8 cellular contexts compared by ENCODE assay signal in the genomic region with DNA sequence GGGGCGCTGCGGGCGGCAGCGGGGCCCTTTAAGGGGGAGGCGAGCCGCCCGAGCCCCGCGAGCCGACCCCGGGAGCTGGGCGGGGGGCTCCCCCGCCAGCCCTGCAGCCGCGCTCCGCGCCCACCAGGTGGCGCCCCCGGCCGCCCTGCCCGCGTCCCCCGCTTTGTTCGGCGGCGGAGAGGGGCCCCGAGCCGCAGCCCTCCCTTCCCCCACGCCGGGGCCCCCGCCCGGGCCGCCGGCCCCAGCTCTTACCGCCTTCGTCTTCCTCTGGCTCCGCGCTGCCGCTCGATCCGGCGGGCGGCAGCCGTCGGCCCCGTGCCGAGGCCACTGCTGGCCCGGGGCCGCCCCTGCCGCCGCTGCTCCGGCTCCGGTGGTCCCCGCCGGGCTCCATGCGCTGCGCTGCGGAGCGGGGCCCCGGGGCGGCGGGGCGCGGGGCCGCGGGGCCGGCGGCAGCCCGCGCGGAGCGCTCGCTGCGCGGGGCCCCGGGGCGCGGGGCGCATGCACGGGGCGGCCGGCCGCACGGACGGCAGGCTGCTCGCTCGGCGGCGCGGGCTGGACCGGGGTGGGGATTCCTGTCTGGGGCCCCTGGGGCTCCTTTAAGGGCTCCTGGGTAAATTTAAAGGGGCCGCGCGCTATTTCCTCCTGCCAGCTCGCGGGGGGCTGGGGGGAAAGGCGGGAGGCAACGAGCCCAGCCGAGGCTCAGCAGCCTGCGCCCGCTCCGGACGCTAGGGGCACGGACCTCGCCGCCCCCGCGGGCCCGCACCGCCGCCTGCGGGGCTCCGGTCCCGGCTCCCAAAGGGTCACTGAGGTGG. TPM values are rescaled to one million over a fixed set of nuclear protein-coding genes. Genes with fewer than 3 reads are reported as not detected.
DNase-seq lines count a peak whose midpoint lies in the region; ATAC-seq and TF ChIP-seq lines count a peak whose summit lies in the region.

ZFTA (minus strand) TSS at position 544 of the 812 bp plus-strand sequence; CDS start at position 391, 153 bp downstream.

- H3K27me3 Mint-ChIP-seq in activated naive CD4-positive, alpha-beta T cell treated with anti-CD3 and anti-CD28 coated beads for 36 hours (ENCODE audit: low read depth): peaks cover 12% of the 10 kb centered on the region

- peak within 1 kb of the TSS; percentile 65 for H3K27ac ChIP-seq in AG04450 (ENCODE audit: low read depth, low read length)
- peak within 1 kb of the TSS; percentile 65 to 95 (median 87) for H3K27ac ChIP-seq in tibial nerve

- H3K4me1 Mint-ChIP-seq in activated naive CD4-positive, alpha-beta T cell treated with anti-CD3 and anti-CD28 coated beads for 36 hours (ENCODE audit: low read depth): peaks cover 11% of the 10 kb centered on the region

- no peaks in the 10 kb centered on the region for H3K36me3 ChIP-seq in tibial nerve

- intact Hi-C loops in activated naive CD4-positive, alpha-beta T cell treated with anti-CD3 and anti-CD28 coated beads for 36 hours (cut with micrococcal nuclease): loop anchor here (1.0 to 5.0 kb wide), 4 partner anchors 70 to 380 kb away; partner anchors contain the start of genes MARK2 and NAA40

- no peak within 1 kb of the TSS for H3K27ac Mint-ChIP-seq in activated naive CD4-positive, alpha-beta T cell treated with anti-CD3 and anti-CD28 coated beads for 36 hours

- POLR2A ChIA-PET in AG04450 (lab: Yijun Ruan, JAX): interaction anchor here (0.6 to 1.5 kb wide), 5 partner anchors 34 to 147 kb away, joined by 3 to 5 read pairs (median 3); partner anchors contain the start of gene MARK2

- H3K4me3 Mint-ChIP-seq in activated naive CD4-positive, alpha-beta T cell treated with anti-CD3 and anti-CD28 coated beads for 36 hours: peak within 1 kb of the TSS; percentile 88

- H3K9me3 Mint-ChIP-seq in activated naive CD4-positive, alpha-beta T cell treated with anti-CD3 and anti-CD28 coated beads for 36 hours: no peaks in the 10 kb centered on the region

- peak; percentile 52 for ATAC-seq in GM19035 (IDR thresholded peaks at IDR 0.05; ENCODE audit: unreplicated experiment)

- CTCF ChIA-PET in AG04450 (lab: Charles Lee): interaction anchor here (0.6 to 1.8 kb wide), 12 partner anchors 30 to 189 kb away, joined by 3 to 11 read pairs (median 4); no protein-coding TSS in a partner anchor
- CTCF ChIA-PET in activated naive CD4-positive, alpha-beta T cell treated with anti-CD3 and anti-CD28 coated beads for 36 hours (lab: Charles Lee): interaction anchor here (0.6 to 3.0 kb wide), 10 partner anchors 11 to 177 kb away, joined by 3 to 17 read pairs (median 4); no protein-coding TSS in a partner anchor

- peaks cover 2% of the 10 kb centered on the region for H3K36me3 Mint-ChIP-seq in activated naive CD4-positive, alpha-beta T cell treated with anti-CD3 and anti-CD28 coated beads for 36 hours (ENCODE audit: low read depth)

- TF ChIP-seq EP300 in tibial nerve (IDR thresholded peaks at IDR 0.05): no peak

- no peak for TF ChIP-seq POLR2A in tibial nerve (IDR thresholded peaks at IDR 0.05)

- H3K4me3 ChIP-seq in AG04450 (ENCODE audit: low read depth, low read length) (peak within 1 kb of the TSS; percentile 80), tibial nerve (peak within 1 kb of the TSS; percentile 57 to 86 (median 77))

- H3K9me3 ChIP-seq in AG04450 (ENCODE audit: control insufficient read depth, insufficient read depth, low read length): no peaks in the 10 kb centered on the region
- H3K9me3 ChIP-seq in tibial nerve: no peaks in the 10 kb centered on the region

- DNase-seq in AG04450 (ENCODE audit: low read depth, low spot score): no peak
- peak; percentile 38 for DNase-seq in HPDE6-E6E7 (ENCODE audit: extremely low spot score)
- peak; percentile 80 for DNase-seq in RPMI8226
- peak; percentile 49 for DNase-seq in activated naive CD4-positive, alpha-beta T cell treated with anti-CD3 and anti-CD28 coated beads for 36 hours
- peak; percentile 84 for DNase-seq in germinal center (ENCODE audit: low spot score)
- peak in 30 of 56 donors; percentile 16 to 75 (median 44) for DNase-seq in nucleus accumbens (lab: John Stamatoyannopoulos, UW)
- DNase-seq in tibial nerve (ENCODE audit: low spot score in 2 of 2): peak in 1 of 2 donors; percentile 32

- peaks cover 0 to 52% (median 28%) of the 10 kb centered on the region in 4 donors for H3K4me1 ChIP-seq in tibial nerve

- no peaks in the 10 kb centered on the region for H3K27me3 ChIP-seq in AG04450 (ENCODE audit: control insufficient read depth, insufficient read depth, low read length)
- no peaks in the 10 kb centered on the region for H3K27me3 ChIP-seq in tibial nerve

- TF ChIP-seq CTCF in AG04450 (IDR thresholded peaks at IDR 0.05; ENCODE audit: low read depth, low read length) (peak; percentile 41; the same call in 1 of the 2 replicates), tibial nerve (IDR thresholded peaks at IDR 0.05) (peak; percentile 68 to 98 (median 96))

- WGBS in tibial nerve, 2 donors: 1% methylated on average over 39 to 47 of the region's 114 CpGs

RNA-seq across cellular contexts. Expression of gene ZFTA, which starts in this region (rescaled TPM):
- 8.3 and 8.6 TPM in 2 replicates for polyA plus RNA-seq in AG04450 (2011; rRNA removed)
- polyA minus RNA-seq in AG04450 (2011; rRNA and poly(A)+ RNA removed): 7.6 and 8.4 TPM in 2 replicates
- under 1 TPM; 0.91 TPM for total RNA-seq in activated naive CD4-positive, alpha-beta T cell treated with anti-CD3 and anti-CD28 coated beads for 36 hours
- total RNA-seq in tibial nerve: 10 to 100 TPM; 19.4 to 25.1 (median 23.8) TPM

Comparison
In these comparisons a context has a peak if more than half of its experiments do, and no peak if none do; other contexts are left out.
1. RNA of gene ZFTA (total RNA-seq): 19.4 to 25.1 TPM in tibial nerve; 0.91 TPM in activated naive CD4-positive, alpha-beta T cell treated with anti-CD3 and anti-CD28 coated beads for 36 hours; every median in the first group is over 10 times any median in the second.
2. Peak in DNase-seq in activated naive CD4-positive, alpha-beta T cell treated with anti-CD3 and anti-CD28 coated beads for 36 hours; RNA of the gene not detected or under 1 TPM.